Comparison of ENCODE assay signal across 8 cellular contexts in the genomic region with DNA sequence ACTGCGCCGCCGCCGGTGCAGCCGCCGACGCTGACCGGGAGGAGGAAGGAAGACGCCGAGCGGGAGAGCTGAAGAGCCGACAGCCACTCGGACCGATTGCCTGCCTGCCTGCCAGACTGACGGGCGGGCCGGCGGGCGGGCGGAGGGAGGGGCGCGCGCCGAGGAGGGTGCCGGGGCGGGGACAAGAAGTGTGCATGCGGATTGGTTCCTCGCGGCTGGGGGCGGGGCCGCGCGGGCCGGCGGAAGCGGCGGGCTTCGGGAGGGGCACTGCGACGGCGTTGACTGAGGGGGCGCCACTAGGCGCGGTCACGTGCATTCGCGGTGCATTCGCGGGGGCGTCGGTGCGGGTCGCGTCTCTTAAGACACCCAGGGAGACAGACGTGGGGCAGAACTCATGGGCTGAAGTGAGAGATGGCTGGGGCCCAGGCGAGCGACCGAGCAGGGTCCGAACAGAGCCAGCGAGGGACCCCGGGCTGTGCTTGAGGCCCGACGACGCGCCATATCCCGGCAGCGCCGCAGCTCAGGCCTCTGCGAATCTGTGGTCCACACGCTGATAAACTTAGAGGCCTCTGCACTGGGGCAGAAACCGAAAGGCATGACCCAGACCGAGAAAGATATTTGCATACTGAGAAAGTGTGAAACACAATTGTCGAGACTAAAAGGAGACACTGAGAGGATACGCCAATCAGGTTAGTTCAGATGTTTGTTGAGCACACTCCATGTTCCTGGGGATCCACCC. TPM values are rescaled to one million over a fixed set of nuclear protein-coding genes. Genes with fewer than 3 reads are reported as not detected.
DNase-seq lines count a peak whose midpoint lies in the region; ATAC-seq, FAIRE-seq and TF ChIP-seq lines count a peak whose summit lies in the region.

Gene MAPK1, minus strand, starts transcription at position 118 of the 739 bp plus-strand sequence. CDS start 205 bp downstream, outside the sequence.

- no peaks in the 10 kb centered on the region for H3K9me3 ChIP-seq in uterus

- H3K27me3 ChIP-seq in uterus = no peaks in the 10 kb centered on the region

- intact Hi-C loops in left ventricle myocardium superior (cut with micrococcal nuclease) = no loop called here
- intact Hi-C loops in uterus (cut with DNase I; ENCODE audit: low total_unique reads) = no loop called here

- no peaks in the 10 kb centered on the region for H3K36me3 ChIP-seq in uterus

- TF ChIP-seq CTCF in uterus (IDR thresholded peaks at IDR 0.05) = peak in 3 of 4 experiments; percentile 18 to 45 (median 36)

- TF ChIP-seq POLR2A in GM12891 (IDR thresholded peaks at IDR 0.05; ENCODE audit: low read depth, low read length) (peak; percentile 91), uterus (IDR thresholded peaks at IDR 0.05) (peak; percentile 63 to 87)

- peak within 1 kb of the TSS; percentile 85 for H3K27ac Mint-ChIP-seq in T-helper 1 cell treated with Interleukin-12 subunit alpha and Interleukin-12 subunit beta and Interleukin-4 antibody, amounts not matched to agents 30 μg/mL and 1 μg/mL, for 36 hours

- DNase-seq in GM12891 (ENCODE audit: insufficient read length, low spot score) = peak; percentile 80
- peak; percentile 46 for DNase-seq in NCI-H128 (lab: John Stamatoyannopoulos, UW; ENCODE audit: unreplicated experiment)
- peak; percentile 16 to 96 (median 91) for DNase-seq in amygdala (lab: John Stamatoyannopoulos, UW)
- peak; percentile 96 for DNase-seq in left ventricle myocardium superior
- peak; percentile 60 for DNase-seq in pulmonary artery endothelial cell (ENCODE audit: low read depth, low spot score)
- DNase-seq in uterus = peak; percentile 89 to 93

- peak within 1 kb of the TSS; percentile 85 to 95 for H3K4me3 ChIP-seq in uterus

- peaks cover 34% of the 10 kb centered on the region for H3K4me1 Mint-ChIP-seq in T-helper 1 cell treated with Interleukin-12 subunit alpha and Interleukin-12 subunit beta and Interleukin-4 antibody, amounts not matched to agents 30 μg/mL and 1 μg/mL, for 36 hours (ENCODE audit: low read depth)

- FAIRE-seq in GM12891 (lab: Jason Lieb, UNC) = peak; percentile 99

- H3K27ac ChIP-seq in uterus = peak within 1 kb of the TSS; percentile 84 to 86

- no peaks in the 10 kb centered on the region for H3K9me3 Mint-ChIP-seq in T-helper 1 cell treated with Interleukin-12 subunit alpha and Interleukin-12 subunit beta and Interleukin-4 antibody, amounts not matched to agents 30 μg/mL and 1 μg/mL, for 36 hours

- peak; percentile 80 for ATAC-seq in HG02759 (IDR thresholded peaks at IDR 0.05; ENCODE audit: unreplicated experiment)
- peak; percentile 99 for ATAC-seq in left ventricle myocardium superior

- no peaks in the 10 kb centered on the region for H3K4me1 ChIP-seq in uterus

- peaks cover 18% of the 10 kb centered on the region for H3K36me3 Mint-ChIP-seq in T-helper 1 cell treated with Interleukin-12 subunit alpha and Interleukin-12 subunit beta and Interleukin-4 antibody, amounts not matched to agents 30 μg/mL and 1 μg/mL, for 36 hours (ENCODE audit: low read depth)

- peak within 1 kb of the TSS; percentile 95 for H3K4me3 Mint-ChIP-seq in T-helper 1 cell treated with Interleukin-12 subunit alpha and Interleukin-12 subunit beta and Interleukin-4 antibody, amounts not matched to agents 30 μg/mL and 1 μg/mL, for 36 hours

- H3K27me3 Mint-ChIP-seq in T-helper 1 cell treated with Interleukin-12 subunit alpha and Interleukin-12 subunit beta and Interleukin-4 antibody, amounts not matched to agents 30 μg/mL and 1 μg/mL, for 36 hours (ENCODE audit: low read depth) = peaks cover 30% of the 10 kb centered on the region

TF ChIP-seq in GM12891, 5 proteins besides CTCF, POLR2A, EP300 and RAD21:
- TF ChIP-seq TAF1 (IDR thresholded peaks at IDR 0.05; ENCODE audit: low read depth, low read length) (peak; percentile 68), POLR2AphosphoS5 (IDR thresholded peaks at IDR 0.05; ENCODE audit: low read depth, low read length) (peak; percentile 94), PAX5 (IDR thresholded peaks at IDR 0.05; ENCODE audit: insufficient read depth, low read length, severe bottlenecking) (no peak), SPI1 (IDR thresholded peaks at IDR 0.05; ENCODE audit: low read depth, low read length) (0 out of 2 replicates have a peak, but pooled peaks have one; percentile 0), POU2F2 (IDR thresholded peaks at IDR 0.05; ENCODE audit: low read depth, low read length) (peak; percentile 100)

RNA-seq across cellular contexts. Expression of gene MAPK1, which starts in this region (rescaled TPM):
- 28.8 TPM for polyA plus RNA-seq in GM12891 (2012; ENCODE audit: low read depth, missing spikeins)
- total RNA-seq in left ventricle myocardium superior (80.5 TPM), pulmonary artery endothelial cell (74.7 and 113 TPM in 2 replicates), uterus (100 to 1,000 TPM in 1 of 4 donors, 10 to 100 TPM in 3; 45.3 to 122 (median 75.2) TPM)

Comparison
In these comparisons a context has a peak if more than half of its experiments do, and no peak if none do; other contexts are left out.
1. Peak in every context shown above with its lines: DNase-seq, ATAC-seq, H3K4me3 ChIP-seq and H3K27ac ChIP-seq.
2. DNase-seq: peak in every context shown above with its lines; median percentile 96 in left ventricle myocardium superior; 91 in amygdala; 91 in uterus; 80 in GM12891; 60 in pulmonary artery endothelial cell; 46 in NCI-H128.